17 cellular contexts compared by ENCODE assay signal in the genomic region with DNA sequence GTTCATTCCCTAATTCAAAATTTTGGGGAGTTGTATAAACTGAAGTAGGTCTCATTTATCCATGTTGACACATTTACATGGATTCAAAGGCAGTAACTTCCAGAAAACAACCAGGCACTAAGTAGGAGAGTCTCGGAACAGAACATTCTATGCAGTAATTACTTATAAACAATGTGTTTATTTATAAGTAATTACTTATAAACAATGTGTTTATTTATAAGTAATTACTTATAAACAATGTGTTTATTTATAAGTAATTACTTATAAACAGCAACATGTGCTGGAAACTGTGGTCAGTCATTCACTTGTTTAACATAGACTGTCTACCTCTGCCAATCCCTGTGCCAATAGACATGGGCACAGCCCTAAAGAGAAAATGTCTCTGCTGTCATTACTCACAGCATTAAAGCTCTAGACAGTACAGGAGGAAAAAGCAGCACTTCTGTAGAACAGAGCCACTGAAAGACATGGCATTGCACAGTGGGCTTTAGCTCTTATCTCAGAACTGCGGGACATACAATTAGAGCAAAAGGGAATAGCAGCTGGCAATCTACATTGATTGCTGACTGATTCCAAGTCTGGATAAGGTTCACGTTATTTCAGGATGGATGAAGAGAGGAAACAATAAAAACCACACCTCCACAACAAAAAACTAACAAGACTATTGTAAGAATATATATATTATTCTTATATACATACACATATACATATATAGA.
DNase-seq lines count a peak whose midpoint lies in the region; ATAC-seq, FAIRE-seq and TF ChIP-seq lines count a peak whose summit lies in the region.
"Had no signal": no experiment of that assay in that cellular context is flagged by ENCODE, and none has a peak within 500 bp of the region (broad histone marks: within the 10 kb centered on the region; RNA-seq: fewer than 3 reads in every experiment).

No MANE protein-coding gene starts in this region.

- H3K4me2 ChIP-seq in HepG2 (ENCODE audit: low read depth, low read length) = no peak overlapping the region
- H3K4me2 ChIP-seq: A549, GM23338 had no signal

- no peaks in the 10 kb centered on the region for H3K9me3 ChIP-seq in right lobe of liver
- peaks cover 5% of the 10 kb centered on the region; the same call in 1 of the 2 replicates for H3K9me3 ChIP-seq in HepG2 (ENCODE audit: low read length)
- peaks cover 0 to 3% of the 10 kb centered on the region in 2 donors for H3K9me3 ChIP-seq in kidney (ENCODE audit: control insufficient read depth in 1 of 2, low read length in 2 of 2)
- peaks cover 3% of the 10 kb centered on the region for H3K9me3 ChIP-seq in small intestine (ENCODE audit: control insufficient read depth, low read depth)
- H3K9me3 ChIP-seq: A549, BE2C had no signal

- 41% methylated on average over 3 of the region's 3 CpGs for WGBS in right lobe of liver (ENCODE audit: insufficient coverage, low coverage, low lambda C conversion rate, missing lambda C conversion rate)
- 94% methylated on average over 3 of the region's 3 CpGs for WGBS in HepG2 (ENCODE audit: low lambda C conversion rate)
- WGBS in small intestine, 3 donors = 37 to 66% (median 38%) methylated on average over 3 of the region's 3 CpGs

- ATAC-seq in right lobe of liver (peak; percentile 12 to 25 (median 16)), HepG2 (no peak), HG03378 (IDR thresholded peaks at IDR 0.05; ENCODE audit: unreplicated experiment) (no peak)
- ATAC-seq: A549, GM23338 had no signal

- H3K4me3 ChIP-seq in right lobe of liver = no peak overlapping the region
- no peak overlapping the region for H3K4me3 ChIP-seq in HepG2 (replicated peaks in 1 of 3; ENCODE audit: insufficient read depth in 1 of 3, low read depth in 2 of 3, low read length in 3 of 3)
- H3K4me3 ChIP-seq in kidney (ENCODE audit: low read length in 2 of 2) = no peak overlapping the region
- no peak overlapping the region for H3K4me3 ChIP-seq in small intestine (ENCODE audit: low read depth in 1 of 2, low read length in 2 of 2)
- H3K4me3 ChIP-seq: A549, GM23338 had no signal

- TF ChIP-seq EP300 in HepG2 (IDR thresholded peaks at IDR 0.05; ENCODE audit: low read depth in 2 of 2, low read length in 2 of 2) (no peak), HepG2 (CRISPR knock-in tag; IDR thresholded peaks at IDR 0.05; ENCODE audit: borderline replicate concordance) (no peak)

- no peak overlapping the region for H2AFZ ChIP-seq in HepG2 (ENCODE audit: low read length)
- H2AFZ ChIP-seq: GM23338 had no signal

- H3K27ac ChIP-seq in right lobe of liver = no peak overlapping the region
- H3K27ac ChIP-seq in HepG2 (ENCODE audit: extremely low read length, insufficient read depth, low read length) = no peak overlapping the region
- no peak overlapping the region for H3K27ac ChIP-seq in kidney (ENCODE audit: low read depth in 2 of 2, low read length in 2 of 2)
- no peak overlapping the region for H3K27ac ChIP-seq in small intestine (ENCODE audit: low read depth in 1 of 2, low read length in 1 of 2)
- H3K27ac ChIP-seq: A549, C4-2B had no signal

- H4K20me1 ChIP-seq in HepG2 (ENCODE audit: insufficient read depth, low read length) = no peaks in the 10 kb centered on the region

- H3K4me1 ChIP-seq in right lobe of liver (peaks cover 0 to 2% (median 0%) of the 10 kb centered on the region in 4 donors), HepG2 (ENCODE audit: insufficient read depth, low read length) (no peaks in the 10 kb centered on the region), kidney (ENCODE audit: control insufficient read depth in 1 of 2, insufficient read depth in 1 of 2, low read depth in 1 of 2, low read length in 2 of 2) (no peaks in the 10 kb centered on the region), small intestine (ENCODE audit: control insufficient read depth in 2 of 2, insufficient read depth in 1 of 2, low read depth in 1 of 2, low read length in 1 of 2) (no peaks in the 10 kb centered on the region)
- H3K4me1 ChIP-seq: A549, BE2C had no signal

- H3K4me3 Mint-ChIP-seq in activated T-helper 1 cell treated with anti-CD3 and anti-CD28 coated beads, Interleukin-12 subunit alpha, Interleukin-12 subunit beta, Interleukin-2, Interleukin-4 antibody, amounts not matched to agents 30 ng/mL and 10 ng/mL and 1 ng/mL, durations not matched to agents 14 hours and 24 hours and 36 hours = no peak overlapping the region
- H3K4me3 Mint-ChIP-seq: CD4-positive, alpha-beta memory T cell; GM23338; H9 had no signal

- in situ Hi-C loops in HepG2 (cut with HindIII; ENCODE audit: extremely low pct_ligation_motif_present, low pct_unique_long_range_greater_than_20kb) = no loop called here

- H3K36me3 ChIP-seq in right lobe of liver (no peaks in the 10 kb centered on the region), HepG2 (replicated peaks in 1 of 2; ENCODE audit: control insufficient read depth in 1 of 2, insufficient read depth in 2 of 2, low read length in 2 of 2) (no peaks in the 10 kb centered on the region), kidney (ENCODE audit: control insufficient read depth in 1 of 2, insufficient read depth in 2 of 2, low read length in 2 of 2) (no peaks in the 10 kb centered on the region), small intestine (ENCODE audit: control insufficient read depth in 2 of 2, insufficient read depth in 2 of 2, low read length in 2 of 2) (no peaks in the 10 kb centered on the region)
- H3K36me3 ChIP-seq: BE2C had no signal

- no peak for TF ChIP-seq RAD21 in HepG2 (CRISPR knock-in tag; IDR thresholded peaks at IDR 0.05)

- CTCF ChIA-PET in HepG2 (lab: Yijun Ruan, JAX; ENCODE audit: low intra/inter-chr PET ratio, low total read pairs) = no interaction called here

- H3K9ac ChIP-seq in HepG2 (ENCODE audit: insufficient read depth, low read depth, low read length) (no peak overlapping the region), kidney (ENCODE audit: low read length in 2 of 2) (no peak overlapping the region)

- intact Hi-C loops in right lobe of liver (cut with DNase I) (no loop called here), HepG2 (cut with micrococcal nuclease; ENCODE audit: unreplicated experiment) (no loop called here), kidney (cut with DNase I) (no loop called here)
- intact Hi-C loops in activated T-helper 1 cell treated with anti-CD3 and anti-CD28 coated beads, Interleukin-12 subunit alpha, Interleukin-12 subunit beta, Interleukin-2, Interleukin-4 antibody, amounts not matched to agents 30 ng/mL and 10 ng/mL and 1 ng/mL, durations not matched to agents 14 hours and 24 hours and 36 hours (cut with micrococcal nuclease) = no loop called here

- DNase-seq in right lobe of liver (no peak), HepG2 (ENCODE audit: low spot score) (no peak), kidney (no peak), small intestine (no peak), NOMO-1 treated with dmso at 0.1 percent for 144 hours (lab: John Stamatoyannopoulos, UW; ENCODE audit: unreplicated experiment) (no peak)
- DNase-seq in activated T-helper 1 cell treated with anti-CD3 and anti-CD28 coated beads, Interleukin-12 subunit alpha, Interleukin-12 subunit beta, Interleukin-2, Interleukin-4 antibody, amounts not matched to agents 30 ng/mL and 10 ng/mL and 1 ng/mL, durations not matched to agents 14 hours and 24 hours and 36 hours (ENCODE audit: low spot score) = no peak
- DNase-seq: BE2C; CD4-positive, alpha-beta memory T cell; DMS79; H9 had no signal

- POLR2A ChIA-PET in HepG2 (lab: Yijun Ruan, JAX) = no interaction called here

- FAIRE-seq in HepG2 (lab: Jason Lieb, UNC) (no peak), TTC549 (lab: Jason Lieb, UNC) (peak; percentile 98), kidney (lab: Jason Lieb, UNC) (peak; percentile 97), small intestine (lab: Jason Lieb, UNC) (peak; percentile 97)
- FAIRE-seq: A549, GM12892, HTR-8/SVneo had no signal

- H3K27me3 ChIP-seq in right lobe of liver (no peaks in the 10 kb centered on the region), HepG2 (ENCODE audit: control insufficient read depth in 1 of 2, insufficient read depth in 2 of 2, low read length in 2 of 2) (no peaks in the 10 kb centered on the region), small intestine (ENCODE audit: control insufficient read depth in 2 of 2, insufficient read depth in 2 of 2, low read length in 2 of 2) (no peaks in the 10 kb centered on the region)
- H3K27me3 ChIP-seq: BE2C had no signal

- TF ChIP-seq POLR2A in right lobe of liver (IDR thresholded peaks at IDR 0.05) (no peak), HepG2 (IDR thresholded peaks at IDR 0.05; ENCODE audit: insufficient read depth in 1 of 2, low read depth in 2 of 2, low read length in 2 of 2) (no peak)

- no peaks in the 10 kb centered on the region for H3K9me3 Mint-ChIP-seq in activated T-helper 1 cell treated with anti-CD3 and anti-CD28 coated beads, Interleukin-12 subunit alpha, Interleukin-12 subunit beta, Interleukin-2, Interleukin-4 antibody, amounts not matched to agents 30 ng/mL and 10 ng/mL and 1 ng/mL, durations not matched to agents 14 hours and 24 hours and 36 hours

- TF ChIP-seq CTCF in right lobe of liver (IDR thresholded peaks at IDR 0.05) (no peak), HepG2 (CRISPR knock-in tag; IDR thresholded peaks at IDR 0.05) (no peak), kidney (IDR thresholded peaks at IDR 0.05; ENCODE audit: borderline replicate concordance, extremely low read depth, insufficient read depth) (no peak)

- H3K4me1 Mint-ChIP-seq in activated T-helper 1 cell treated with anti-CD3 and anti-CD28 coated beads, Interleukin-12 subunit alpha, Interleukin-12 subunit beta, Interleukin-2, Interleukin-4 antibody, amounts not matched to agents 30 ng/mL and 10 ng/mL and 1 ng/mL, durations not matched to agents 14 hours and 24 hours and 36 hours (ENCODE audit: low read depth) = no peaks in the 10 kb centered on the region
- H3K4me1 Mint-ChIP-seq: CD4-positive, alpha-beta memory T cell; GM23338 had no signal

- H3K27ac Mint-ChIP-seq in activated T-helper 1 cell treated with anti-CD3 and anti-CD28 coated beads, Interleukin-12 subunit alpha, Interleukin-12 subunit beta, Interleukin-2, Interleukin-4 antibody, amounts not matched to agents 30 ng/mL and 10 ng/mL and 1 ng/mL, durations not matched to agents 14 hours and 24 hours and 36 hours = no peak overlapping the region
- H3K27ac Mint-ChIP-seq: CD4-positive, alpha-beta memory T cell; GM23338; H9 had no signal

- BruUV-seq in HepG2 (replicated peaks; lab: Mats Ljungman, UMichigan) = no TSS peak

- H3K27me3 Mint-ChIP-seq in activated T-helper 1 cell treated with anti-CD3 and anti-CD28 coated beads, Interleukin-12 subunit alpha, Interleukin-12 subunit beta, Interleukin-2, Interleukin-4 antibody, amounts not matched to agents 30 ng/mL and 10 ng/mL and 1 ng/mL, durations not matched to agents 14 hours and 24 hours and 36 hours (ENCODE audit: insufficient read depth) = peaks cover 5% of the 10 kb centered on the region
- H3K27me3 Mint-ChIP-seq: CD4-positive, alpha-beta memory T cell had no signal

- no peaks in the 10 kb centered on the region for H3K36me3 Mint-ChIP-seq in activated T-helper 1 cell treated with anti-CD3 and anti-CD28 coated beads, Interleukin-12 subunit alpha, Interleukin-12 subunit beta, Interleukin-2, Interleukin-4 antibody, amounts not matched to agents 30 ng/mL and 10 ng/mL and 1 ng/mL, durations not matched to agents 14 hours and 24 hours and 36 hours (ENCODE audit: low read depth)

- H3K79me2 ChIP-seq in HepG2 (ENCODE audit: insufficient read depth, low read length) = no peaks in the 10 kb centered on the region

TF ChIP-seq in HepG2, 621 proteins besides CTCF, POLR2A, EP300 and RAD21 (continues in another document):
- no peak for TF ChIP-seq ZNF883 (CRISPR knock-in tag; IDR thresholded peaks at IDR 0.05; ENCODE audit: not compliant biosample characterization)
- no peak for TF ChIP-seq MBNL3 (CRISPR knock-in tag; conservative IDR thresholded peaks at IDR 0.05)

Comparison
In these comparisons a context has a peak if more than half of its experiments do, and no peak if none do; other contexts are left out.
1. ATAC-seq: peak in right lobe of liver (4 of 4); none in HepG2 (single experiment) and HG03378 (single experiment).